15 cellular contexts compared by ENCODE assay signal in genomic region chr1:111847519-111847918, GRCh38.
"Had no signal": no experiment of that assay in that cellular context is flagged by ENCODE, and none has a peak within 500 bp of the region (broad histone marks: within the 10 kb centered on the region; RNA-seq: fewer than 3 reads in every experiment).

No MANE protein-coding gene starts in this region.

- DNase-seq: activated B cell treated with CpG ODN at 0.5 μM for 24 hours; activated CD4-positive, alpha-beta T cell treated with anti-CD3 and anti-CD28 coated beads for 48 hours; activated CD8-positive, alpha-beta memory T cell treated with anti-CD3 and anti-CD28 coated beads, Interleukin-2, amount 50 U/mL, for 4 hours; activated CD8-positive, alpha-beta T cell treated with anti-CD3 and anti-CD28 coated beads, Interleukin-2, amount 10 ng/mL, durations not matched to agents 7 days and 5 days; activated effector memory CD4-positive, alpha-beta T cell treated with anti-CD3 and anti-CD28 coated beads, Interleukin-2, amount 50 U/mL, for 16 hours; activated T-cell treated with anti-CD3 and anti-CD28 coated beads, Interleukin-2, amount 50 U/mL, for 48 hours; dorsolateral prefrontal cortex; endodermal cell; stimulated activated CD4-positive, alpha-beta T cell treated with anti-CD3 and anti-CD28 coated beads, Interleukin-1b, Interleukin-23, amount 100 ng/mL, for 48 hours; stomach had no signal

- H3K36me3 Mint-ChIP-seq: activated naive CD4-positive, alpha-beta T cell treated with anti-CD3 and anti-CD28 coated beads, Interleukin-2, amount 50 U/mL, for 72 hours had no signal

- H3K9me3 Mint-ChIP-seq: activated B cell treated with CpG ODN at 0.5 μM for 24 hours; activated naive CD4-positive, alpha-beta T cell treated with anti-CD3 and anti-CD28 coated beads, Interleukin-2, amount 50 U/mL, for 72 hours; endodermal cell; neural crest cell had no signal

- ATAC-seq: activated CD8-positive, alpha-beta T cell treated with anti-CD3 and anti-CD28 coated beads, Interleukin-2, amount 10 ng/mL, durations not matched to agents 7 days and 5 days; activated naive CD4-positive, alpha-beta T cell treated with anti-CD3 and anti-CD28 coated beads, Interleukin-2, amount 50 U/mL, for 72 hours had no signal

- H3K27ac Mint-ChIP-seq: activated B cell treated with CpG ODN at 0.5 μM for 24 hours; activated CD8-positive, alpha-beta T cell treated with anti-CD3 and anti-CD28 coated beads, Interleukin-2, amount 10 ng/mL, durations not matched to agents 7 days and 5 days; activated naive CD4-positive, alpha-beta T cell treated with anti-CD3 and anti-CD28 coated beads, Interleukin-2, amount 50 U/mL, for 72 hours; endodermal cell had no signal

- H3K4me3 Mint-ChIP-seq: activated B cell treated with CpG ODN at 0.5 μM for 24 hours; activated CD8-positive, alpha-beta T cell treated with anti-CD3 and anti-CD28 coated beads, Interleukin-2, amount 10 ng/mL, durations not matched to agents 7 days and 5 days; endodermal cell; neural crest cell had no signal

- H3K4me1 Mint-ChIP-seq: activated B cell treated with CpG ODN at 0.5 μM for 24 hours, neural crest cell had no signal

- H3K4me3 ChIP-seq: cardiac muscle cell, dorsolateral prefrontal cortex, heart right ventricle, stomach, thoracic aorta had no signal
